In genomic region chr4:159227378-159227777, GRCh38 we compare ENCODE assay signal across 11 cellular contexts.
DNase-seq lines count a peak whose midpoint lies in the region; TF ChIP-seq lines count a peak whose summit lies in the region.
"Had no signal": no experiment of that assay in that cellular context is flagged by ENCODE, and none has a peak within 500 bp of the region (broad histone marks: within the 10 kb centered on the region; RNA-seq: fewer than 3 reads in every experiment).

No MANE protein-coding gene starts in this region.

- H3K27ac ChIP-seq in AG04450 (ENCODE audit: low read depth, low read length) (peak overlapping the region; percentile 78), esophagus (ENCODE audit: low read depth in 2 of 2, low read length in 1 of 2) (peak overlapping the region; percentile 18 to 31)
- H3K27ac ChIP-seq: BLaER1 had no signal

- H3K36me3 Mint-ChIP-seq in nephron progenitor cell (ENCODE audit: low read depth): peaks cover 13% of the 10 kb centered on the region
- H3K36me3 Mint-ChIP-seq: natural killer cell had no signal

- CTCF ChIA-PET in AG04450 (lab: Charles Lee): interaction anchor here (0.7 to 2.9 kb wide), 6 partner anchors 22 to 229 kb away, joined by 3 to 26 read pairs (median 4); no protein-coding TSS in a partner anchor

- no peaks in the 10 kb centered on the region for H3K36me3 ChIP-seq in esophagus (ENCODE audit: control insufficient read depth in 2 of 2, insufficient read depth in 2 of 2, low read length in 1 of 2)
- H3K36me3 ChIP-seq: BLaER1 had no signal

- no peaks in the 10 kb centered on the region for H3K27me3 Mint-ChIP-seq in nephron progenitor cell (ENCODE audit: low read depth, poor library complexity)

- TF ChIP-seq CTCF in AG04450 (IDR thresholded peaks at IDR 0.05; ENCODE audit: low read depth, low read length) (no peak), nephron progenitor cell (IDR thresholded peaks at IDR 0.05) (no peak)

- POLR2A ChIA-PET in AG04450 (lab: Yijun Ruan, JAX): no interaction called here

- peaks cover 17% of the 10 kb centered on the region for H3K4me1 Mint-ChIP-seq in nephron progenitor cell

- H3K9me3 ChIP-seq in AG04450 (ENCODE audit: control insufficient read depth, insufficient read depth, low read length) (no peaks in the 10 kb centered on the region), esophagus (ENCODE audit: control insufficient read depth in 2 of 2, insufficient read depth in 1 of 2, low read depth in 1 of 2, low read length in 1 of 2) (no peaks in the 10 kb centered on the region)

- no peak for DNase-seq in AG04450 (ENCODE audit: low read depth, low spot score)
- DNase-seq in NCI-H748 (lab: John Stamatoyannopoulos, UW; ENCODE audit: unreplicated experiment): peak; percentile 15
- DNase-seq in nephron progenitor cell: no peak
- DNase-seq in iPS-NIHi7 (ENCODE audit: extremely low spot score): no peak
- no peak for DNase-seq in HT-29 (ENCODE audit: low spot score)
- no peak for DNase-seq in stimulated activated CD4-positive, alpha-beta T cell treated with anti-CD3 and anti-CD28 coated beads, Interleukin-2, amount 100 ng/mL, for 48 hours
- DNase-seq in SIG-M5 (lab: John Stamatoyannopoulos, UW): no peak
- DNase-seq: natural killer cell, NCI-H2081 had no signal

- 33 to 40% methylated on average over 3 of the region's 3 CpGs for WGBS in esophagus, 2 donors

- no peak overlapping the region for H3K4me3 Mint-ChIP-seq in nephron progenitor cell
- H3K4me3 Mint-ChIP-seq: natural killer cell had no signal

- no peaks in the 10 kb centered on the region for H3K4me1 ChIP-seq in esophagus (ENCODE audit: control insufficient read depth in 2 of 2, insufficient read depth in 2 of 2, low read length in 1 of 2)
- H3K4me1 ChIP-seq: BLaER1 had no signal

- peak overlapping the region; percentile 19 for H3K27ac Mint-ChIP-seq in nephron progenitor cell
- H3K27ac Mint-ChIP-seq: natural killer cell had no signal

- H3K4me3 ChIP-seq in AG04450 (ENCODE audit: low read depth, low read length) (no peak overlapping the region; the same call in 1 of the 2 replicates), esophagus (ENCODE audit: low read depth in 1 of 2, low read length in 2 of 2) (peak overlapping the region in 1 of 2 donors; percentile 22)
- H3K4me3 ChIP-seq: BLaER1 had no signal

- H3K27me3 ChIP-seq in AG04450 (ENCODE audit: control insufficient read depth, insufficient read depth, low read length) (no peaks in the 10 kb centered on the region), esophagus (ENCODE audit: control insufficient read depth in 1 of 2, insufficient read depth in 2 of 2, low read length in 2 of 2) (no peaks in the 10 kb centered on the region)
- H3K27me3 ChIP-seq: BLaER1 had no signal

- peaks cover 7% of the 10 kb centered on the region for H3K9me3 Mint-ChIP-seq in nephron progenitor cell
- H3K9me3 Mint-ChIP-seq: natural killer cell had no signal
